ENCODE assay signal across 18 cellular contexts in genomic region chr2:70771446-70771845, GRCh38.
DNase-seq lines count a peak whose midpoint lies in the region; ATAC-seq and TF ChIP-seq lines count a peak whose summit lies in the region.
"Had no signal": no experiment of that assay in that cellular context is flagged by ENCODE, and none has a peak within 500 bp of the region (broad histone marks: within the 10 kb centered on the region; RNA-seq: fewer than 3 reads in every experiment).

No MANE protein-coding gene starts in this region.

- DNase-seq in NCI-H187 treated with DMSO at 0.1 percent for 48 hours (lab: John Stamatoyannopoulos, UW): no peak
- no peak for DNase-seq in NK-92 (lab: John Stamatoyannopoulos, UW; ENCODE audit: unreplicated experiment)
- DNase-seq in NCI-H1436 treated with DMSO at 0.1 percent for 48 hours (lab: John Stamatoyannopoulos, UW): no peak
- no peak for DNase-seq in NCI-H2171 (lab: John Stamatoyannopoulos, UW)
- DNase-seq: activated CD4-positive, alpha-beta T cell treated with anti-CD3 and anti-CD28 coated beads, Interleukin-2, amount 10 ng/mL, durations not matched to agents 24 days and 14 days; activated T-cell treated with anti-CD3 and anti-CD28 coated beads, Interleukin-2, amount 50 U/mL, for 48 hours; dorsolateral prefrontal cortex; GDM1; glutamatergic neuron; naive B cell; NCI-H146; OCI-M1; stimulated activated naive CD4-positive, alpha-beta T cell treated with Interleukin-2 at 50 U/mL for 16 hours; T1000 had no signal

- ATAC-seq in GM18505 (IDR thresholded peaks at IDR 0.05; ENCODE audit: unreplicated experiment) (peak; percentile 54), GM19043 (IDR thresholded peaks at IDR 0.05; ENCODE audit: low read depth, unreplicated experiment) (peak; percentile 65), HG02852 (IDR thresholded peaks at IDR 0.05; ENCODE audit: unreplicated experiment) (peak; percentile 78), HG03469 (IDR thresholded peaks at IDR 0.05; ENCODE audit: unreplicated experiment) (peak; percentile 67)

- no peak for TF ChIP-seq POLR2A in GM18505 (IDR thresholded peaks at IDR 0.05; ENCODE audit: borderline replicate concordance, extremely low read depth, insufficient read depth, insufficient read length)
